Comparison of ENCODE assay signal across 8 cellular contexts in genomic region chr3:14949126-14949525, GRCh38. TPM values are rescaled to one million over a fixed set of nuclear protein-coding genes. Genes with fewer than 3 reads are reported as not detected.
DNase-seq lines count a peak whose midpoint lies in the region; ATAC-seq and TF ChIP-seq lines count a peak whose summit lies in the region.

No MANE protein-coding gene starts in this region.

- peak overlapping the region; percentile 71 for H3K9ac ChIP-seq in mammary epithelial cell (ENCODE audit: insufficient read depth, low read length)
- peak overlapping the region; percentile 90 for H3K9ac ChIP-seq in mesendoderm (ENCODE audit: low read length)

- H2BK120ac ChIP-seq in mesendoderm (ENCODE audit: low read depth, low read length) = no peak overlapping the region

- no peak overlapping the region for H4K8ac ChIP-seq in mesendoderm (ENCODE audit: low read depth, low read length)

- BruUV-seq in mammary epithelial cell (replicated peaks; lab: Mats Ljungman, UMichigan) = no TSS peak

- H2BK5ac ChIP-seq in mesendoderm (ENCODE audit: low read length) = peak overlapping the region; percentile 40

- peaks cover 82% of the 10 kb centered on the region for H3K79me2 ChIP-seq in mammary epithelial cell (ENCODE audit: insufficient read depth, low read length)
- H3K79me2 ChIP-seq in mesendoderm (ENCODE audit: control insufficient read depth, insufficient read depth, low read length) = peaks cover 70% of the 10 kb centered on the region

- no peak overlapping the region for H3K23ac ChIP-seq in mesendoderm (ENCODE audit: low read length)

- H2AK5ac ChIP-seq in mesendoderm (ENCODE audit: low read length) = peak overlapping the region; percentile 85

- H3K79me1 ChIP-seq in mesendoderm (ENCODE audit: low read length) = peaks cover 20% of the 10 kb centered on the region

- dilution Hi-C loops in mammary epithelial cell (cut with HindIII; ENCODE audit: low sequenced_read_pairs) = no loop called here

- CTCF ChIA-PET in mammary epithelial cell (lab: Charles Lee; ENCODE audit: low non-redundant PET) = no interaction called here

- in situ Hi-C loops in mammary epithelial cell (cut with MboI; ENCODE audit: low sequenced_read_pairs in 2 of 2) = loop anchor here in 1 of 2 donors (25.0 kb wide), 1 partner anchor 263 kb away; the partner anchor contains the start of gene CAPN7

- H3K27ac ChIP-seq in right atrium auricular region = peak overlapping the region; percentile 93 to 99
- H3K27ac ChIP-seq in mammary epithelial cell (ENCODE audit: insufficient read depth, low read depth, low read length) = peak overlapping the region; percentile 52
- peak overlapping the region; percentile 15 for H3K27ac ChIP-seq in mesendoderm (ENCODE audit: low read depth, low read length)

- H2BK15ac ChIP-seq in mesendoderm (replicated peaks; ENCODE audit: low read depth) = no peak overlapping the region

- H3K4me3 ChIP-seq in right atrium auricular region = peak overlapping the region; percentile 65 to 84
- H3K4me3 ChIP-seq in mammary epithelial cell (replicated peaks in 1 of 3; ENCODE audit: insufficient read depth in 1 of 3, low read depth in 2 of 3, low read length in 3 of 3) = peak overlapping the region; percentile 59 to 84 (median 63)
- H3K4me3 ChIP-seq in mesendoderm (ENCODE audit: low read length) = peak overlapping the region; percentile 72

- H2AFZ ChIP-seq in mammary epithelial cell (ENCODE audit: low read depth, low read length) = peak overlapping the region; percentile 88

- WGBS in mammary epithelial cell (ENCODE audit: low coverage, missing lambda C conversion rate) = 20% methylated on average over 5 of the region's 5 CpGs
- WGBS in mesendoderm (ENCODE audit: extremely low coverage, insufficient coverage, low lambda C conversion rate) = no CpG with 5 or more reads among the region's 5 CpGs

- no peak for ATAC-seq in Right ventricle myocardium inferior

- TF ChIP-seq CTCF in right atrium auricular region (IDR thresholded peaks at IDR 0.05) (no peak), mammary epithelial cell (conservative IDR thresholded peaks at IDR 0.05 in 1 of 2, IDR thresholded peaks at IDR 0.05 in 1 of 2; ENCODE audit: extremely low read depth in 1 of 2, insufficient read depth in 1 of 2, low read depth in 1 of 2, low read length in 2 of 2) (no peak)

- H3K36me3 ChIP-seq in right atrium auricular region (peaks cover 12% of the 10 kb centered on the region), mammary epithelial cell (ENCODE audit: insufficient read depth, low read length) (peaks cover 6% of the 10 kb centered on the region), mesendoderm (ENCODE audit: control insufficient read depth, insufficient read depth, low read length) (peaks cover 6% of the 10 kb centered on the region)

- H4K20me1 ChIP-seq in mammary epithelial cell (ENCODE audit: insufficient read depth, low read length) = no peaks in the 10 kb centered on the region

- peak overlapping the region; percentile 92 for H3K4me2 ChIP-seq in mammary epithelial cell (ENCODE audit: insufficient read depth, low read depth, low read length)
- peak overlapping the region; percentile 93 for H3K4me2 ChIP-seq in mesendoderm (ENCODE audit: low read length)

- H3K4me1 ChIP-seq in right atrium auricular region (peaks cover 0 to 28% of the 10 kb centered on the region in 2 donors), mammary epithelial cell (ENCODE audit: insufficient read depth, low read length) (peaks cover 14% of the 10 kb centered on the region), mesendoderm (ENCODE audit: control insufficient read depth, low read depth, low read length) (peaks cover 6% of the 10 kb centered on the region)

- intact Hi-C loops in Right ventricle myocardium inferior (cut with DNase I) = loop anchor here (5.0 to 10.0 kb wide), 3 partner anchors 43 to 256 kb away; partner anchors contain the start of gene CAPN7
- intact Hi-C loops in mammary epithelial cell (cut with micrococcal nuclease) = loop anchor here (5.0 kb wide), 2 partner anchors 63 to 148 kb away; partner anchors contain the start of gene RBSN

- H4K5ac ChIP-seq in mesendoderm (ENCODE audit: low read length) = no peak overlapping the region

- H3K9me3 ChIP-seq in right atrium auricular region = no peaks in the 10 kb centered on the region
- H3K9me3 ChIP-seq in mammary epithelial cell (replicated peaks; ENCODE audit: insufficient read depth, low read length) = no peaks in the 10 kb centered on the region

- H3K27me3 ChIP-seq in right atrium auricular region (no peaks in the 10 kb centered on the region), mammary epithelial cell (ENCODE audit: insufficient read depth, low read length) (no peaks in the 10 kb centered on the region), mesendoderm (ENCODE audit: insufficient read depth, low read length, poor library complexity) (no peaks in the 10 kb centered on the region)

- H3K18ac ChIP-seq in mesendoderm (ENCODE audit: low read length) = peak overlapping the region; percentile 54

- no peak for DNase-seq in right atrium auricular region (ENCODE audit: low spot score)
- DNase-seq in Right ventricle myocardium inferior (ENCODE audit: missing footprints) = no peak
- no peak for DNase-seq in mammary epithelial cell
- peak; percentile 52 for DNase-seq in mesendoderm
- DNase-seq in NCI-H1105 (lab: John Stamatoyannopoulos, UW) = no peak
- DNase-seq in NCI-H2081 (lab: John Stamatoyannopoulos, UW) = no peak
- no peak for DNase-seq in retina
- DNase-seq in putamen (ENCODE audit: low spot score) = no peak

- H3K56ac ChIP-seq in mesendoderm (ENCODE audit: low read length) = peak overlapping the region; percentile 92

- H3K4ac ChIP-seq in mesendoderm (ENCODE audit: low read depth, low read length) = no peak overlapping the region

RNA-seq across cellular contexts. Expression of gene NR2C2, which starts 1.7 kb away (rescaled TPM):
- total RNA-seq in right atrium auricular region (10 to 100 TPM; 22.3 to 29.2 TPM), Right ventricle myocardium inferior (28.6 TPM), mammary epithelial cell (10 to 100 TPM; 27.0 to 32.7 TPM)
- polyA plus RNA-seq in mammary epithelial cell = 12.0 TPM
- 31.9 TPM for polyA minus RNA-seq in mammary epithelial cell
- 17.7 TPM for polyA plus RNA-seq in mesendoderm (2013, experiment 1 of 2)
- polyA plus RNA-seq in mesendoderm (2013, experiment 2 of 2) = 17.2 TPM

Comparison
In these comparisons a context has a peak if more than half of its experiments do, and no peak if none do; other contexts are left out.
1. H3K27ac ChIP-seq: peak in every context shown above with its lines; median percentile 96 in right atrium auricular region; 52 in mammary epithelial cell; 15 in mesendoderm.